ENCODE assay signal across 21 cellular contexts in genomic region chr5:16870878-16871277, GRCh38.
DNase-seq lines count a peak whose midpoint lies in the region; ATAC-seq and TF ChIP-seq lines count a peak whose summit lies in the region.
"Had no signal": no experiment of that assay in that cellular context is flagged by ENCODE, and none has a peak within 500 bp of the region (broad histone marks: within the 10 kb centered on the region; RNA-seq: fewer than 3 reads in every experiment).

No MANE protein-coding gene starts in this region.

- CTCF ChIA-PET in HEK293 (lab: Yijun Ruan, JAX) = interaction anchor here (1.2 kb wide), 1 partner anchor 11 kb away, joined by 5 read pairs; no protein-coding TSS in a partner anchor

- H3K4me1 ChIP-seq in HEK293 (ENCODE audit: control insufficient read depth, insufficient read depth, low read length) = peaks cover 19% of the 10 kb centered on the region
- H3K4me1 ChIP-seq in liver (ENCODE audit: control insufficient read depth in 4 of 4, insufficient read depth in 4 of 4, low read length in 3 of 4) = peaks cover 0 to 3% (median 0%) of the 10 kb centered on the region in 4 donors
- peaks cover 0 to 3% of the 10 kb centered on the region in 2 donors for H3K4me1 ChIP-seq in uterus
- H3K4me1 ChIP-seq: breast epithelium had no signal

- H3K9me3 ChIP-seq in HEK293 (ENCODE audit: control insufficient read depth, insufficient read depth, low read depth, low read length) (peaks cover 4% of the 10 kb centered on the region), liver (ENCODE audit: control insufficient read depth in 4 of 4, low read length in 3 of 4) (no peaks in the 10 kb centered on the region), uterus (no peaks in the 10 kb centered on the region)
- H3K9me3 ChIP-seq: thoracic aorta had no signal

- H3K36me3 ChIP-seq in HEK293 (ENCODE audit: control insufficient read depth in 2 of 2, insufficient read depth in 1 of 2, low read length in 2 of 2) (peaks cover 6 to 13% of the 10 kb centered on the region in 2 experiments), brain microvascular endothelial cell (replicated peaks) (peaks cover 45% of the 10 kb centered on the region), liver (ENCODE audit: control insufficient read depth in 4 of 4, insufficient read depth in 3 of 4, low read depth in 1 of 4, low read length in 3 of 4) (no peaks in the 10 kb centered on the region), uterus (no peaks in the 10 kb centered on the region)
- H3K36me3 ChIP-seq: breast epithelium, thoracic aorta had no signal

- no peak overlapping the region for H3K9ac ChIP-seq in liver (ENCODE audit: low read depth in 1 of 2, low read length in 2 of 2)

- TF ChIP-seq CTCF in HEK293 (tag by site-specific recombination; IDR thresholded peaks at IDR 0.05) = no peak
- no peak for TF ChIP-seq CTCF in brain microvascular endothelial cell (IDR thresholded peaks at IDR 0.05; ENCODE audit: low read depth, low read length, missing control alignments)
- TF ChIP-seq CTCF in liver (IDR thresholded peaks at IDR 0.05; ENCODE audit: low read depth, low read length, missing input control) = no peak
- TF ChIP-seq CTCF in uterus (IDR thresholded peaks at IDR 0.05) = no peak

- 64% methylated on average over 1 of the region's 1 CpG for WGBS in liver

- H3K27ac ChIP-seq in HEK293 (ENCODE audit: extremely low read depth, low read depth, low read length) (no peak overlapping the region), brain microvascular endothelial cell (peak overlapping the region; percentile 72), liver (ENCODE audit: low read depth in 1 of 2, low read length in 2 of 2) (peak overlapping the region; percentile 7 to 48), uterus (peak overlapping the region; percentile 69 to 81)

- H3K27me3 ChIP-seq in brain microvascular endothelial cell (replicated peaks) (no peaks in the 10 kb centered on the region), liver (ENCODE audit: control insufficient read depth in 4 of 4, insufficient read depth in 4 of 4, low read length in 3 of 4) (no peaks in the 10 kb centered on the region), uterus (no peaks in the 10 kb centered on the region)
- H3K27me3 ChIP-seq: breast epithelium had no signal

- POLR2A ChIA-PET in HEK293 (lab: Yijun Ruan, JAX) = no interaction called here

- ATAC-seq in HG02571 (IDR thresholded peaks at IDR 0.05; ENCODE audit: unreplicated experiment) = no peak
- ATAC-seq: activated T-helper 17 cell treated with anti-CD3 and anti-CD28 coated beads, Interleukin-2, amount 50 U/mL, for 72 hours; GM23338; left lobe of liver had no signal

- H3K4me3 Mint-ChIP-seq in activated T-helper 1 cell treated with anti-CD3 and anti-CD28 coated beads, Interleukin-12 subunit alpha, Interleukin-12 subunit beta, Interleukin-2, Interleukin-4 antibody, amounts not matched to agents 30 ng/mL and 10 ng/mL and 1 ng/mL, durations not matched to agents 14 hours and 24 hours and 36 hours = no peak overlapping the region
- H3K4me3 Mint-ChIP-seq: activated naive CD8-positive, alpha-beta T cell treated with anti-CD3 and anti-CD28 coated beads, Interleukin-2, amount 10 ng/mL, durations not matched to agents 7 days and 5 days; activated T-helper 17 cell treated with anti-CD3 and anti-CD28 coated beads, Interleukin-2, amount 50 U/mL, for 72 hours; B cell; GM23338 had no signal

- DNase-seq in brain microvascular endothelial cell (no peak), uterus (no peak), NCI-H187 (lab: John Stamatoyannopoulos, UW) (no peak)
- DNase-seq in activated T-helper 1 cell treated with anti-CD3 and anti-CD28 coated beads, Interleukin-12 subunit alpha, Interleukin-12 subunit beta, Interleukin-2, Interleukin-4 antibody, amounts not matched to agents 30 ng/mL and 10 ng/mL and 1 ng/mL, durations not matched to agents 14 hours and 24 hours and 36 hours (ENCODE audit: low spot score) = no peak
- DNase-seq: activated CD4-positive, alpha-beta T cell treated with anti-CD3 and anti-CD28 coated beads for 1 hour; activated naive CD8-positive, alpha-beta T cell treated with anti-CD3 and anti-CD28 coated beads, Interleukin-2, amount 10 ng/mL, durations not matched to agents 7 days and 5 days; dermis blood vessel endothelial cell; head of caudate nucleus; MM.1S; NCI-H1694; NCI-H2227 treated with DMSO at 0.1 percent for 48 hours; stimulated activated CD4-positive, alpha-beta T cell treated with anti-CD3 and anti-CD28 coated beads, Interleukin-12 subunit alpha, Interleukin-12 subunit beta, amount 100 ng/mL, for 4 hours had no signal

- no peaks in the 10 kb centered on the region for H3K4me1 Mint-ChIP-seq in activated T-helper 1 cell treated with anti-CD3 and anti-CD28 coated beads, Interleukin-12 subunit alpha, Interleukin-12 subunit beta, Interleukin-2, Interleukin-4 antibody, amounts not matched to agents 30 ng/mL and 10 ng/mL and 1 ng/mL, durations not matched to agents 14 hours and 24 hours and 36 hours (ENCODE audit: low read depth)
- H3K4me1 Mint-ChIP-seq: activated naive CD8-positive, alpha-beta T cell treated with anti-CD3 and anti-CD28 coated beads, Interleukin-2, amount 10 ng/mL, durations not matched to agents 7 days and 5 days; activated T-helper 17 cell treated with anti-CD3 and anti-CD28 coated beads, Interleukin-2, amount 50 U/mL, for 72 hours; B cell had no signal

- no peak overlapping the region for H3K27ac Mint-ChIP-seq in activated T-helper 1 cell treated with anti-CD3 and anti-CD28 coated beads, Interleukin-12 subunit alpha, Interleukin-12 subunit beta, Interleukin-2, Interleukin-4 antibody, amounts not matched to agents 30 ng/mL and 10 ng/mL and 1 ng/mL, durations not matched to agents 14 hours and 24 hours and 36 hours
- H3K27ac Mint-ChIP-seq: activated naive CD8-positive, alpha-beta T cell treated with anti-CD3 and anti-CD28 coated beads, Interleukin-2, amount 10 ng/mL, durations not matched to agents 7 days and 5 days; activated T-helper 17 cell treated with anti-CD3 and anti-CD28 coated beads, Interleukin-2, amount 50 U/mL, for 72 hours; B cell; GM23338 had no signal

- in situ Hi-C loops in brain microvascular endothelial cell (cut with HindIII; ENCODE audit: low pct_ligation_motif_present, low sequenced_read_pairs) = no loop called here

- no peaks in the 10 kb centered on the region for H3K27me3 Mint-ChIP-seq in activated T-helper 1 cell treated with anti-CD3 and anti-CD28 coated beads, Interleukin-12 subunit alpha, Interleukin-12 subunit beta, Interleukin-2, Interleukin-4 antibody, amounts not matched to agents 30 ng/mL and 10 ng/mL and 1 ng/mL, durations not matched to agents 14 hours and 24 hours and 36 hours (ENCODE audit: insufficient read depth)
- H3K27me3 Mint-ChIP-seq: activated naive CD8-positive, alpha-beta T cell treated with anti-CD3 and anti-CD28 coated beads, Interleukin-2, amount 10 ng/mL, durations not matched to agents 7 days and 5 days; activated T-helper 17 cell treated with anti-CD3 and anti-CD28 coated beads, Interleukin-2, amount 50 U/mL, for 72 hours; B cell had no signal

- H3K36me3 Mint-ChIP-seq in activated T-helper 1 cell treated with anti-CD3 and anti-CD28 coated beads, Interleukin-12 subunit alpha, Interleukin-12 subunit beta, Interleukin-2, Interleukin-4 antibody, amounts not matched to agents 30 ng/mL and 10 ng/mL and 1 ng/mL, durations not matched to agents 14 hours and 24 hours and 36 hours (ENCODE audit: low read depth) = no peaks in the 10 kb centered on the region
- H3K36me3 Mint-ChIP-seq: activated naive CD8-positive, alpha-beta T cell treated with anti-CD3 and anti-CD28 coated beads, Interleukin-2, amount 10 ng/mL, durations not matched to agents 7 days and 5 days had no signal

- intact Hi-C loops in uterus (cut with DNase I; ENCODE audit: low total_unique reads) = no loop called here
- intact Hi-C loops in activated T-helper 1 cell treated with anti-CD3 and anti-CD28 coated beads, Interleukin-12 subunit alpha, Interleukin-12 subunit beta, Interleukin-2, Interleukin-4 antibody, amounts not matched to agents 30 ng/mL and 10 ng/mL and 1 ng/mL, durations not matched to agents 14 hours and 24 hours and 36 hours (cut with micrococcal nuclease) = no loop called here

- TF ChIP-seq POLR2A in uterus (IDR thresholded peaks at IDR 0.05) = no peak

- H3K4me3 ChIP-seq in HEK293 (ENCODE audit: low read depth, low read length) = no peak overlapping the region
- H3K4me3 ChIP-seq in brain microvascular endothelial cell (ENCODE audit: low read depth, low read length) = no peak overlapping the region
- H3K4me3 ChIP-seq in liver (ENCODE audit: low read depth in 1 of 3, low read length in 3 of 3) = no peak overlapping the region
- H3K4me3 ChIP-seq in uterus = no peak overlapping the region
- H3K4me3 ChIP-seq: breast epithelium, GM23338, thoracic aorta had no signal

- no peak for TF ChIP-seq RAD21 in liver (IDR thresholded peaks at IDR 0.05)

- H3K9me3 Mint-ChIP-seq in activated T-helper 1 cell treated with anti-CD3 and anti-CD28 coated beads, Interleukin-12 subunit alpha, Interleukin-12 subunit beta, Interleukin-2, Interleukin-4 antibody, amounts not matched to agents 30 ng/mL and 10 ng/mL and 1 ng/mL, durations not matched to agents 14 hours and 24 hours and 36 hours = peaks cover 11% of the 10 kb centered on the region

TF ChIP-seq in HEK293, 187 proteins besides CTCF, POLR2A, EP300 and RAD21 (continues in another document):
- no peak for TF ChIP-seq ZSCAN16 (tag by site-specific recombination; IDR thresholded peaks at IDR 0.05)

TF ChIP-seq in liver, 16 proteins besides CTCF, POLR2A, EP300 and RAD21:
- no peak for TF ChIP-seq YY1 (IDR thresholded peaks at IDR 0.05)
- TF ChIP-seq HNF4A (conservative IDR thresholded peaks at IDR 0.05) = no peak
- TF ChIP-seq JUND (IDR thresholded peaks at IDR 0.05) = no peak
- TF ChIP-seq NR2F2 (IDR thresholded peaks at IDR 0.05) = no peak
TF ChIP-seq in liver: peak in this region for 0.
